In genomic region chr19:40596608-40597328, GRCh38 we compare ENCODE assay signal across 9 cellular contexts. TPM values are rescaled to one million over a fixed set of nuclear protein-coding genes. Genes with fewer than 3 reads are reported as not detected.
DNase-seq lines count a peak whose midpoint lies in the region; ATAC-seq, FAIRE-seq and TF ChIP-seq lines count a peak whose summit lies in the region.
"Had no signal": no experiment of that assay in that cellular context is flagged by ENCODE, and none has a peak within 500 bp of the region (broad histone marks: within the 10 kb centered on the region; RNA-seq: fewer than 3 reads in every experiment).

No MANE protein-coding gene starts in this region.

- peak overlapping the region; percentile 40 for H3K9ac ChIP-seq in mesendoderm (ENCODE audit: low read length)

- WGBS in mesendoderm (ENCODE audit: extremely low coverage, insufficient coverage, low lambda C conversion rate) = no CpG with 5 or more reads among the region's 53 CpGs

- TF ChIP-seq RAD21 in Ishikawa (IDR thresholded peaks at IDR 0.05; ENCODE audit: low read depth) = no peak

- no peak overlapping the region for H2AK5ac ChIP-seq in mesendoderm (ENCODE audit: low read length)

- H3K4me3 ChIP-seq in bronchial epithelial cell (ENCODE audit: low read depth, low read length) = peak overlapping the region; percentile 4
- H3K4me3 ChIP-seq in mesendoderm (ENCODE audit: low read length) = no peak overlapping the region

- TF ChIP-seq CTCF in C4-2B (conservative IDR thresholded peaks at IDR 0.05) (no peak), bronchial epithelial cell (IDR thresholded peaks at IDR 0.05; ENCODE audit: insufficient read depth, low read length, severe bottlenecking) (no peak)

- H3K27me3 ChIP-seq in bronchial epithelial cell (ENCODE audit: control insufficient read depth, insufficient read depth, low read length) = no peaks in the 10 kb centered on the region
- H3K27me3 ChIP-seq in mesendoderm (ENCODE audit: insufficient read depth, low read length, poor library complexity) = peaks cover 25% of the 10 kb centered on the region

- no peak overlapping the region for H2BK15ac ChIP-seq in mesendoderm (replicated peaks; ENCODE audit: low read depth)

- H3K56ac ChIP-seq in mesendoderm (ENCODE audit: low read length) = peak overlapping the region; percentile 62

- H2BK5ac ChIP-seq in mesendoderm (ENCODE audit: low read length) = no peak overlapping the region

- TF ChIP-seq EP300 in Ishikawa (IDR thresholded peaks at IDR 0.05; ENCODE audit: borderline replicate concordance) = no peak

- H3K27ac ChIP-seq in C4-2B (peak overlapping the region; percentile 66), mesendoderm (ENCODE audit: low read depth, low read length) (no peak overlapping the region)
- H3K27ac ChIP-seq: epithelial cell of prostate had no signal

- H4K8ac ChIP-seq in mesendoderm (ENCODE audit: low read depth, low read length) = no peak overlapping the region

- no peak for FAIRE-seq in bronchial epithelial cell (lab: Jason Lieb, UNC)

- H3K79me2 ChIP-seq in mesendoderm (ENCODE audit: control insufficient read depth, insufficient read depth, low read length) = no peaks in the 10 kb centered on the region

- peak overlapping the region; percentile 10 for H3K4me2 ChIP-seq in mesendoderm (ENCODE audit: low read length)

- H3K79me1 ChIP-seq in mesendoderm (ENCODE audit: low read length) = no peaks in the 10 kb centered on the region

- no peak overlapping the region for H3K4ac ChIP-seq in mesendoderm (ENCODE audit: low read depth, low read length)

- DNase-seq in bronchial epithelial cell (ENCODE audit: low read depth) = no peak
- DNase-seq in mesendoderm = no peak
- DNase-seq in NCI-H1105 (lab: John Stamatoyannopoulos, UW) = no peak
- no peak for DNase-seq in UCSD-AML1 (lab: John Stamatoyannopoulos, UW; ENCODE audit: unreplicated experiment)

- H3K23ac ChIP-seq in mesendoderm (ENCODE audit: low read length) = no peak overlapping the region

- no peak overlapping the region for H4K5ac ChIP-seq in mesendoderm (ENCODE audit: low read length)

- no peak for ATAC-seq in HG02852 (IDR thresholded peaks at IDR 0.05; ENCODE audit: unreplicated experiment)
- ATAC-seq in GM19035 (IDR thresholded peaks at IDR 0.05; ENCODE audit: unreplicated experiment) = no peak

- H3K36me3 ChIP-seq in bronchial epithelial cell (ENCODE audit: control insufficient read depth, insufficient read depth, low read length) (no peaks in the 10 kb centered on the region), mesendoderm (ENCODE audit: control insufficient read depth, insufficient read depth, low read length) (no peaks in the 10 kb centered on the region)

- no peak overlapping the region for H2BK120ac ChIP-seq in mesendoderm (ENCODE audit: low read depth, low read length)

- H3K4me1 ChIP-seq in mesendoderm (ENCODE audit: control insufficient read depth, low read depth, low read length) = peaks cover 4% of the 10 kb centered on the region

- H3K18ac ChIP-seq in mesendoderm (ENCODE audit: low read length) = no peak overlapping the region

TF ChIP-seq in Ishikawa, 13 proteins besides CTCF, POLR2A, EP300 and RAD21:
- TF ChIP-seq REST (IDR thresholded peaks at IDR 0.05; ENCODE audit: low read depth) (no peak), MAX (IDR thresholded peaks at IDR 0.05) (peak; percentile 99), CREB1 (IDR thresholded peaks at IDR 0.05; ENCODE audit: low read depth) (no peak), ZBTB7A (IDR thresholded peaks at IDR 0.05; ENCODE audit: low read depth) (no peak; the same call in 1 of the 2 replicates), YY1 (IDR thresholded peaks at IDR 0.05; ENCODE audit: low read depth) (no peak), TAF1 (IDR thresholded peaks at IDR 0.05; ENCODE audit: low read depth) (no peak), FOXM1 (IDR thresholded peaks at IDR 0.05; ENCODE audit: borderline replicate concordance, low read depth) (no peak), TEAD4 (IDR thresholded peaks at IDR 0.05) (no peak), NFIC (IDR thresholded peaks at IDR 0.05) (no peak), CEBPB (IDR thresholded peaks at IDR 0.05) (no peak), USF1 (IDR thresholded peaks at IDR 0.05) (0 out of 2 replicates have a peak, but pooled peaks have one; percentile 7), EGR1 (IDR thresholded peaks at IDR 0.05) (peak; percentile 27; the same call in 1 of the 2 replicates), TCF12 (IDR thresholded peaks at IDR 0.05; ENCODE audit: low read depth) (0 out of 2 replicates have a peak, but pooled peaks have one; percentile 2)

RNA-seq across cellular contexts. Expression of gene LTBP4, which starts 4.4 kb away (rescaled TPM):
- 20.7 and 21.6 TPM in 2 replicates for total RNA-seq in bronchial epithelial cell
- 28.7 TPM for polyA plus RNA-seq in mesendoderm (2013, experiment 1 of 2)
- polyA plus RNA-seq in mesendoderm (2013, experiment 2 of 2) = 28.9 TPM

RNA-seq across cellular contexts. Expression of gene SHKBP1, which starts 20.1 kb away (rescaled TPM):
- total RNA-seq in bronchial epithelial cell = 29.2 and 29.4 TPM in 2 replicates
- polyA plus RNA-seq in mesendoderm (2013, experiment 1 of 2) = 52.1 TPM
- polyA plus RNA-seq in mesendoderm (2013, experiment 2 of 2) = 49.6 TPM
